ENCODE assay signal across 15 cellular contexts in the genomic region with DNA sequence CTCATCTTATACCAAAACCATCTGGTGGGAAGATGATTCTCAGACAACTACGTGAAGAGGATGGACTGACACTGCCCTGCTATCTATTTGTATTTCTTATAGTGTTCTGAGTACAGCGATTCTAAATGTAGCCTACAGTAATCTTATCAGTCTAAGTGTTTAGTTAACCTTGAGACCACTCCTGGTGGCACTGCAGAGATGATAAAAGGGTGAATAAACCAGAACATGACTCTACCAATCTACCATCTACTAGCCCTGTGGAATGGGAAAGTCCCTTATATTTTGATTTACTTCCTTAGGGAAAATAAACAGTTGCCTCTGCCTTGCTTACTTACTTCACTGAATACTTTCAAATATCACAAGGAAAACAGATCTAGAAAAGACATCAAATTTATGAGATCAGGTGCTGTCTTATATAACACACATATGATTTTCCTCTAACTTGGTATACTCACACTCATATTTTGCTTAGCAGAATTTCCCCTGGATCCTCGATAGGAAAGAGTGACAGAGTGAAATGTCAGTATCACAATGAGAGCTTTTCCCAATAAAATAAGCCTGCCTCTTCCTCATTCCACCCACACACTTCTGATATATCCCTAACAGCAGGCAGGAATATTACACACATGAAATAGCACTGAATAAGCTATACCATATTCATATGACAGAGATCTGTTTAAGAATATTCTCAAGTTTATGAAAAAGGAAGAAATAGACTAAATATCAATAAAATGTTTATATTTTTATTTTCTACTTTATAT. TPM values are rescaled to one million over a fixed set of nuclear protein-coding genes. Genes with fewer than 3 reads are reported as not detected.
DNase-seq lines count a peak whose midpoint lies in the region; ATAC-seq, FAIRE-seq and TF ChIP-seq lines count a peak whose summit lies in the region.
"Had no signal": no experiment of that assay in that cellular context is flagged by ENCODE, and none has a peak within 500 bp of the region (broad histone marks: within the 10 kb centered on the region; RNA-seq: fewer than 3 reads in every experiment).

No MANE protein-coding gene starts in this region.

- H3K27ac ChIP-seq in body of pancreas = peak overlapping the region in 2 of 4 donors; percentile 7 to 9
- H3K27ac ChIP-seq: BLaER1 treated with 17β-estradiol and CSF1 and Interleukin-3, amounts not matched to agents 10 nM and 100 nM had no signal

- WGBS in body of pancreas, 2 donors = 23 to 41% methylated on average over 3 of the region's 3 CpGs

- H3K4me3 Mint-ChIP-seq in activated CD4-positive, alpha-beta memory T cell treated with anti-CD3 and anti-CD28 coated beads for 36 hours = no peak overlapping the region
- no peak overlapping the region for H3K4me3 Mint-ChIP-seq in activated CD4-positive, alpha-beta T cell treated with anti-CD3 and anti-CD28 coated beads for 36 hours
- no peak overlapping the region for H3K4me3 Mint-ChIP-seq in activated naive CD8-positive, alpha-beta T cell treated with anti-CD3 and anti-CD28 coated beads for 36 hours
- H3K4me3 Mint-ChIP-seq: B cell; CD8-positive, alpha-beta T cell had no signal

- H3K4me3 ChIP-seq in body of pancreas = no peak overlapping the region
- H3K4me3 ChIP-seq: BLaER1 treated with 17β-estradiol and CSF1 and Interleukin-3, amounts not matched to agents 10 nM and 100 nM; HAP-1 had no signal

- no peak for DNase-seq in GM19239 (ENCODE audit: insufficient read length, low spot score)
- peak; percentile 10 for DNase-seq in HuH-7 (ENCODE audit: low spot score)
- DNase-seq in body of pancreas = no peak
- no peak for DNase-seq in activated CD4-positive, alpha-beta memory T cell treated with anti-CD3 and anti-CD28 coated beads for 36 hours
- no peak for DNase-seq in activated CD4-positive, alpha-beta T cell treated with anti-CD3 and anti-CD28 coated beads for 36 hours
- no peak for DNase-seq in T-helper 2 cell
- DNase-seq in activated naive CD8-positive, alpha-beta T cell treated with anti-CD3 and anti-CD28 coated beads for 36 hours = no peak
- DNase-seq: Calu3; CD8-positive, alpha-beta T cell; DMS79 treated with DMSO at 0.1 percent for 48 hours; GF-D8 had no signal

- no peaks in the 10 kb centered on the region for H3K9me3 ChIP-seq in body of pancreas
- H3K9me3 ChIP-seq: HAP-1 had no signal

- no peaks in the 10 kb centered on the region for H3K27me3 ChIP-seq in body of pancreas
- H3K27me3 ChIP-seq: BLaER1 treated with 17β-estradiol and CSF1 and Interleukin-3, amounts not matched to agents 10 nM and 100 nM had no signal

- FAIRE-seq in GM19239 (lab: Jason Lieb, UNC) = peak; percentile 31
- FAIRE-seq: H1 had no signal

- no peaks in the 10 kb centered on the region for H3K27me3 Mint-ChIP-seq in activated CD4-positive, alpha-beta memory T cell treated with anti-CD3 and anti-CD28 coated beads for 36 hours
- no peaks in the 10 kb centered on the region for H3K27me3 Mint-ChIP-seq in activated CD4-positive, alpha-beta T cell treated with anti-CD3 and anti-CD28 coated beads for 36 hours
- H3K27me3 Mint-ChIP-seq in activated naive CD8-positive, alpha-beta T cell treated with anti-CD3 and anti-CD28 coated beads for 36 hours = no peaks in the 10 kb centered on the region
- H3K27me3 Mint-ChIP-seq: B cell had no signal

- POLR2A ChIA-PET in activated CD4-positive, alpha-beta memory T cell treated with anti-CD3 and anti-CD28 coated beads for 36 hours (lab: Charles Lee) = interaction anchor here (0.6 kb wide), 1 partner anchor 71 kb away, joined by 3 read pairs; no protein-coding TSS in a partner anchor
- POLR2A ChIA-PET in activated CD4-positive, alpha-beta T cell treated with anti-CD3 and anti-CD28 coated beads for 36 hours (lab: Charles Lee) = no interaction called here

- no peak for TF ChIP-seq CTCF in body of pancreas (IDR thresholded peaks at IDR 0.05)

- TF ChIP-seq POLR2A in body of pancreas (IDR thresholded peaks at IDR 0.05) = no peak

- H3K27ac Mint-ChIP-seq in activated CD4-positive, alpha-beta memory T cell treated with anti-CD3 and anti-CD28 coated beads for 36 hours = no peak overlapping the region
- H3K27ac Mint-ChIP-seq in activated CD4-positive, alpha-beta T cell treated with anti-CD3 and anti-CD28 coated beads for 36 hours = no peak overlapping the region
- no peak overlapping the region for H3K27ac Mint-ChIP-seq in activated naive CD8-positive, alpha-beta T cell treated with anti-CD3 and anti-CD28 coated beads for 36 hours
- H3K27ac Mint-ChIP-seq: B cell; CD8-positive, alpha-beta T cell had no signal

- peaks cover 7% of the 10 kb centered on the region for H3K36me3 Mint-ChIP-seq in activated CD4-positive, alpha-beta memory T cell treated with anti-CD3 and anti-CD28 coated beads for 36 hours
- H3K36me3 Mint-ChIP-seq in activated CD4-positive, alpha-beta T cell treated with anti-CD3 and anti-CD28 coated beads for 36 hours (ENCODE audit: low read depth) = peaks cover 3% of the 10 kb centered on the region
- H3K36me3 Mint-ChIP-seq in activated naive CD8-positive, alpha-beta T cell treated with anti-CD3 and anti-CD28 coated beads for 36 hours = peaks cover 19% of the 10 kb centered on the region

- CTCF ChIA-PET in activated CD4-positive, alpha-beta memory T cell treated with anti-CD3 and anti-CD28 coated beads for 36 hours (lab: Charles Lee) = no interaction called here
- CTCF ChIA-PET in activated CD4-positive, alpha-beta T cell treated with anti-CD3 and anti-CD28 coated beads for 36 hours (lab: Charles Lee) = no interaction called here

- peak; percentile 50 for ATAC-seq in body of pancreas
- ATAC-seq in activated CD4-positive, alpha-beta T cell treated with anti-CD3 and anti-CD28 coated beads for 36 hours = no peak
- ATAC-seq: CD8-positive, alpha-beta T cell had no signal

- intact Hi-C loops in body of pancreas (cut with DNase I) = no loop called here
- intact Hi-C loops in activated CD4-positive, alpha-beta memory T cell treated with anti-CD3 and anti-CD28 coated beads for 36 hours (cut with micrococcal nuclease) = no loop called here
- intact Hi-C loops in activated CD4-positive, alpha-beta T cell treated with anti-CD3 and anti-CD28 coated beads for 36 hours (cut with DNase I, micrococcal nuclease) = no loop called here

- peaks cover 3% of the 10 kb centered on the region for H3K9me3 Mint-ChIP-seq in activated CD4-positive, alpha-beta memory T cell treated with anti-CD3 and anti-CD28 coated beads for 36 hours
- no peaks in the 10 kb centered on the region for H3K9me3 Mint-ChIP-seq in activated CD4-positive, alpha-beta T cell treated with anti-CD3 and anti-CD28 coated beads for 36 hours (ENCODE audit: low read depth)
- H3K9me3 Mint-ChIP-seq in activated naive CD8-positive, alpha-beta T cell treated with anti-CD3 and anti-CD28 coated beads for 36 hours = peaks cover 5% of the 10 kb centered on the region

- peaks cover 9% of the 10 kb centered on the region for H3K4me1 ChIP-seq in body of pancreas
- H3K4me1 ChIP-seq: BLaER1 treated with 17β-estradiol and CSF1 and Interleukin-3, amounts not matched to agents 10 nM and 100 nM had no signal

- no peaks in the 10 kb centered on the region for H3K36me3 ChIP-seq in body of pancreas (replicated peaks in 1 of 2; ENCODE audit: insufficient read depth in 1 of 2, low read depth in 2 of 2)

- no peaks in the 10 kb centered on the region for H3K4me1 Mint-ChIP-seq in activated CD4-positive, alpha-beta memory T cell treated with anti-CD3 and anti-CD28 coated beads for 36 hours (ENCODE audit: low read depth)
- H3K4me1 Mint-ChIP-seq in activated CD4-positive, alpha-beta T cell treated with anti-CD3 and anti-CD28 coated beads for 36 hours = no peaks in the 10 kb centered on the region
- H3K4me1 Mint-ChIP-seq in activated naive CD8-positive, alpha-beta T cell treated with anti-CD3 and anti-CD28 coated beads for 36 hours = no peaks in the 10 kb centered on the region
- H3K4me1 Mint-ChIP-seq: B cell had no signal

RNA-seq across cellular contexts. Expression of gene MTIF2, which starts 58.6 kb away (rescaled TPM):
- 10 to 100 TPM; 14.5 to 17.9 TPM for total RNA-seq in body of pancreas
- 10 to 100 TPM; 42.7 to 43.2 TPM for total RNA-seq in activated CD4-positive, alpha-beta memory T cell treated with anti-CD3 and anti-CD28 coated beads for 36 hours
- 10 to 100 TPM; 37.3 to 43.2 TPM for total RNA-seq in activated CD4-positive, alpha-beta T cell treated with anti-CD3 and anti-CD28 coated beads for 36 hours
- 10 to 100 TPM; 63.9 to 67.9 TPM for total RNA-seq in activated naive CD8-positive, alpha-beta T cell treated with anti-CD3 and anti-CD28 coated beads for 36 hours
